In genomic region chr2:86074811-86075210, GRCh38 we compare ENCODE assay signal across 1 cellular context.
TF ChIP-seq lines count a peak whose summit lies in the region.

No MANE protein-coding gene starts in this region.

TF ChIP-seq in K562, 482 proteins besides CTCF, POLR2A, EP300 and RAD21 (continued from another document):
- TF ChIP-seq ZBTB40 (IDR thresholded peaks at IDR 0.05) (no peak), ZBTB40 (CRISPR knock-in tag; IDR thresholded peaks at IDR 0.05) (no peak), POLR2G (IDR thresholded peaks at IDR 0.05; ENCODE audit: low read depth, low read length) (peak; percentile 43; the same call in 1 of the 2 replicates)
